8 cellular contexts compared by ENCODE assay signal in genomic region chr7:142556745-142557144, GRCh38.
DNase-seq lines count a peak whose midpoint lies in the region; ATAC-seq and TF ChIP-seq lines count a peak whose summit lies in the region.

No MANE protein-coding gene starts in this region.

- ATAC-seq in lung (ENCODE audit: insufficient read depth, low FRiP score), result peak; percentile 79
- ATAC-seq in GM18502 (IDR thresholded peaks at IDR 0.05; ENCODE audit: poor library complexity, unreplicated experiment), result no peak

- no peaks in the 10 kb centered on the region for H3K4me1 ChIP-seq in lung (ENCODE audit: control insufficient read depth in 2 of 2, insufficient read depth in 2 of 2, low read length in 2 of 2)
- H3K4me1 ChIP-seq in Karpas-422 (ENCODE audit: low read length), result no peaks in the 10 kb centered on the region

- 14 to 16% methylated on average over 5 of the region's 5 CpGs for WGBS in lung, 2 donors

- no peak overlapping the region for H3K9ac ChIP-seq in Karpas-422 (ENCODE audit: low read length)

- no peaks in the 10 kb centered on the region for H4K20me1 ChIP-seq in Karpas-422 (ENCODE audit: insufficient read depth, low read depth, low read length)

- H3K36me3 ChIP-seq in lung (ENCODE audit: control insufficient read depth in 2 of 2, insufficient read depth in 2 of 2, low read length in 2 of 2) (no peaks in the 10 kb centered on the region), Karpas-422 (ENCODE audit: insufficient read depth, low read length) (no peaks in the 10 kb centered on the region)

- H3K4me3 ChIP-seq in lung (no peak overlapping the region), Karpas-422 (ENCODE audit: low read length) (no peak overlapping the region)

- peak; percentile 99 for DNase-seq in Daoy (ENCODE audit: low read depth)
- peak; percentile 99 for DNase-seq in M059J (ENCODE audit: low read depth)
- DNase-seq in T47D (ENCODE audit: low read depth in 1 of 2, low spot score in 1 of 2), result peak; percentile 21 to 83
- DNase-seq in lung (ENCODE audit: low spot score), result peak; percentile 50
- DNase-seq in NCI-H510A (lab: John Stamatoyannopoulos, UW), result no peak
- DNase-seq in activated naive CD4-positive, alpha-beta T cell treated with anti-CD3 and anti-CD28 coated beads, Interleukin-2, amount 50 U/mL, for 16 hours, result no peak
- DNase-seq in Karpas-422, result no peak

- H3K27me3 ChIP-seq in lung (ENCODE audit: control insufficient read depth, insufficient read depth), result no peaks in the 10 kb centered on the region
- no peaks in the 10 kb centered on the region for H3K27me3 ChIP-seq in Karpas-422 (ENCODE audit: low read length)

- H3K4me2 ChIP-seq in Karpas-422 (ENCODE audit: low read depth, low read length, poor library complexity, severe bottlenecking), result no peak overlapping the region

- in situ Hi-C loops in T47D (cut with HindIII; ENCODE audit: low pct_unique_long_range_greater_than_20kb, low sequenced_read_pairs), result no loop called here

- H2AFZ ChIP-seq in Karpas-422 (ENCODE audit: low read length), result no peak overlapping the region

- H3K79me2 ChIP-seq in Karpas-422 (ENCODE audit: low read length), result no peaks in the 10 kb centered on the region

- TF ChIP-seq CTCF in lung (IDR thresholded peaks at IDR 0.05; ENCODE audit: control extremely low read depth, extremely low read depth), result no peak

- no peaks in the 10 kb centered on the region for H3K9me2 ChIP-seq in Karpas-422 (replicated peaks; ENCODE audit: insufficient read depth, low read length)

- H3K27ac ChIP-seq in lung (ENCODE audit: low read depth in 1 of 2, low read length in 1 of 2), result no peak overlapping the region
- no peak overlapping the region for H3K27ac ChIP-seq in Karpas-422 (ENCODE audit: low read length)

- H3K9me3 ChIP-seq in lung (ENCODE audit: control insufficient read depth in 2 of 2, insufficient read depth in 1 of 2, low read length in 1 of 2) (no peaks in the 10 kb centered on the region), Karpas-422 (ENCODE audit: low read length) (no peaks in the 10 kb centered on the region)

Comparison
In these comparisons a context has a peak if more than half of its experiments do, and no peak if none do; other contexts are left out.
1. DNase-seq: peak in Daoy (single experiment), M059J (single experiment), T47D (2 of 2) and lung (single experiment); none in NCI-H510A (single experiment), activated naive CD4-positive, alpha-beta T cell treated with anti-CD3 and anti-CD28 coated beads, Interleukin-2, amount 50 U/mL, for 16 hours (single experiment) and Karpas-422 (single experiment).